In the genomic region with DNA sequence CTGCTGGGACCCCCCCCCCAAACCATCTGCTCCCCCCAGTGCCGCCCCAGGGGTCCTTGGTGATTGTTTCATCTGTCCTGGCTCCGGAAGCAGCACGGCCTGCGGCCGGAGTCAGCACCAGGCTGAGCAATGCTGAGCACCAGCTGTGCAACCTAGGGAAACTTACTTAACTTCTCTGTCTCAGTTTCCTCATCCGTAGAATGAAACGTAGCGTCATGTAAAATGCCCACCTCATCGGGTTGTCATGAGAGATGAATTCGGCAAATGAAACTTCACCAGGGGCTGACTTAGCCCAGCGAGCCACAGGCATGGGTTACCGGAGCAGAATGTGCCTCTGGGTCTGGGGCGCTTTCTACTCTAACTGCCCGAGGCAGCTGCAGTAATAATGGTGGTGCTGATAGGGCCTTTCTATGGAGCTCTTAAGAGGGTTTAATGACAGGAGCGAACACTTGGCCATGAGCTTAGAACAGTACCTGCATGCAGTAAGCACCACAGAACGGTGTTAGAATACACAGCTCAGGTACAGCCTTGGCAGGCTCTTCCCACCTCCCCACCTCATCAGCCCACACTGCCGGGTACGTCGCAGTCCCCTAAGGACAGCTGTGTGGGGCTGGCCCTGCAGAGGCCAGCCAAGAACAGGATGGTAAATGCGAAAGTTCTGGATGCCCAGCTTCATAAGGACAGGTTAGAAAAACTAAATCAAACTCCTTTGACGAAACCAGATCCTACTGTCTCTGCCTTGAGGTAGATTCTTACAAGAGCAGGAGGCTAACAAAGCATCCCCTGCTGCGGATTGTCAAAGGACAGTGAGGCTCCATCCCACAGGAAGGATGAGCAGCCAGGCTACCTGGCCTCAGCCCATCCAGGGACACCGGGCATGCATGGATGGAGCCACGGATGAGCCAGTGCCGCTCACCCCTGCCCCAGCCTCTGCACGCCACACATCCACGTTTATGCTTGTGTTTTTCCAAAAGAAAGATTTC, we compare ENCODE assay signal across 1 cellular context.
TF ChIP-seq lines count a peak whose summit lies in the region.

No MANE protein-coding gene starts in this region.

TF ChIP-seq in liver, 16 proteins besides CTCF, POLR2A, EP300 and RAD21:
- TF ChIP-seq, protein P1, sequence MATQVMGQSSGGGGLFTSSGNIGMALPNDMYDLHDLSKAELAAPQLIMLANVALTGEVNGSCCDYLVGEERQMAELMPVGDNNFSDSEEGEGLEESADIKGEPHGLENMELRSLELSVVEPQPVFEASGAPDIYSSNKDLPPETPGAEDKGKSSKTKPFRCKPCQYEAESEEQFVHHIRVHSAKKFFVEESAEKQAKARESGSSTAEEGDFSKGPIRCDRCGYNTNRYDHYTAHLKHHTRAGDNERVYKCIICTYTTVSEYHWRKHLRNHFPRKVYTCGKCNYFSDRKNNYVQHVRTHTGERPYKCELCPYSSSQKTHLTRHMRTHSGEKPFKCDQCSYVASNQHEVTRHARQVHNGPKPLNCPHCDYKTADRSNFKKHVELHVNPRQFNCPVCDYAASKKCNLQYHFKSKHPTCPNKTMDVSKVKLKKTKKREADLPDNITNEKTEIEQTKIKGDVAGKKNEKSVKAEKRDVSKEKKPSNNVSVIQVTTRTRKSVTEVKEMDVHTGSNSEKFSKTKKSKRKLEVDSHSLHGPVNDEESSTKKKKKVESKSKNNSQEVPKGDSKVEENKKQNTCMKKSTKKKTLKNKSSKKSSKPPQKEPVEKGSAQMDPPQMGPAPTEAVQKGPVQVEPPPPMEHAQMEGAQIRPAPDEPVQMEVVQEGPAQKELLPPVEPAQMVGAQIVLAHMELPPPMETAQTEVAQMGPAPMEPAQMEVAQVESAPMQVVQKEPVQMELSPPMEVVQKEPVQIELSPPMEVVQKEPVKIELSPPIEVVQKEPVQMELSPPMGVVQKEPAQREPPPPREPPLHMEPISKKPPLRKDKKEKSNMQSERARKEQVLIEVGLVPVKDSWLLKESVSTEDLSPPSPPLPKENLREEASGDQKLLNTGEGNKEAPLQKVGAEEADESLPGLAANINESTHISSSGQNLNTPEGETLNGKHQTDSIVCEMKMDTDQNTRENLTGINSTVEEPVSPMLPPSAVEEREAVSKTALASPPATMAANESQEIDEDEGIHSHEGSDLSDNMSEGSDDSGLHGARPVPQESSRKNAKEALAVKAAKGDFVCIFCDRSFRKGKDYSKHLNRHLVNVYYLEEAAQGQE (IDR thresholded peaks at IDR 0.05) = no peak
- TF ChIP-seq JUND (IDR thresholded peaks at IDR 0.05) (no peak), EGR1 (IDR thresholded peaks at IDR 0.05; ENCODE audit: low read depth in 2 of 2) (no peak), YY1 (IDR thresholded peaks at IDR 0.05) (no peak), GABPA (IDR thresholded peaks at IDR 0.05 in 1 of 2, conservative IDR thresholded peaks at IDR 0.05 in 1 of 2) (no peak)
